13 cellular contexts compared by ENCODE assay signal in genomic region chr1:112625696-112626095, GRCh38. TPM values are rescaled to one million over a fixed set of nuclear protein-coding genes. Genes with fewer than 3 reads are reported as not detected.
A peak's percentile ranks its signal among the peaks of the same experiment; 100 is the strongest.
DNase-seq lines count a peak whose midpoint lies in the region; ATAC-seq, FAIRE-seq and TF ChIP-seq lines count a peak whose summit lies in the region.
"Had no signal": no experiment of that assay in that cellular context is flagged by ENCODE, and none has a peak within 500 bp of the region (broad histone marks: within the 10 kb centered on the region; RNA-seq: fewer than 3 reads in every experiment).

No MANE protein-coding gene starts in this region.

- no peak overlapping the region for H3K4me3 ChIP-seq in left ventricle myocardium inferior
- no peak overlapping the region for H3K4me3 ChIP-seq in kidney (ENCODE audit: low read length in 2 of 2)
- H3K4me3 ChIP-seq: BLaER1, vagina had no signal

- H3K27ac ChIP-seq in left ventricle myocardium inferior (replicated peaks) (no peak overlapping the region), kidney (ENCODE audit: low read depth in 2 of 2, low read length in 2 of 2) (no peak overlapping the region)
- H3K27ac ChIP-seq: BLaER1, vagina had no signal

- H3K27me3 ChIP-seq in left ventricle myocardium inferior (ENCODE audit: low read depth), result no peaks in the 10 kb centered on the region
- H3K27me3 ChIP-seq: BLaER1, vagina had no signal

- H3K36me3 ChIP-seq in left ventricle myocardium inferior (no peaks in the 10 kb centered on the region), kidney (ENCODE audit: control insufficient read depth in 1 of 2, insufficient read depth in 2 of 2, low read length in 2 of 2) (no peaks in the 10 kb centered on the region)
- H3K36me3 ChIP-seq: vagina had no signal

- DNase-seq in Right ventricle myocardium superior (no peak), left ventricle myocardium inferior (no peak), immature natural killer cell (no peak), GM19240 (ENCODE audit: insufficient read length, low spot score) (no peak), kidney (no peak), NK-92 (lab: John Stamatoyannopoulos, UW; ENCODE audit: unreplicated experiment) (no peak)
- no peak for DNase-seq in activated naive CD8-positive, alpha-beta T cell treated with anti-CD3 and anti-CD28 coated beads, Interleukin-2, amount 50 U/mL, for 24 hours
- DNase-seq: NCI-H446 treated with DMSO at 0.1 percent for 48 hours; stimulated activated CD4-positive, alpha-beta T cell treated with anti-CD3 and anti-CD28 coated beads, Interleukin-4, amount 100 ng/mL, for 4 hours had no signal

- no peak for FAIRE-seq in kidney (lab: Jason Lieb, UNC)

- no peaks in the 10 kb centered on the region for H3K9me3 ChIP-seq in left ventricle myocardium inferior (replicated peaks)
- H3K9me3 ChIP-seq in kidney (ENCODE audit: control insufficient read depth in 1 of 2, low read length in 2 of 2), result no peaks in the 10 kb centered on the region
- H3K9me3 ChIP-seq: BLaER1, vagina had no signal

- H3K36me3 Mint-ChIP-seq in activated naive CD8-positive, alpha-beta T cell treated with anti-CD3 and anti-CD28 coated beads, Interleukin-2, amount 50 U/mL, for 24 hours (ENCODE audit: low read depth), result peaks cover 63% of the 10 kb centered on the region
- peaks cover 0 to 5% (median 3%) of the 10 kb centered on the region in 3 donors for H3K36me3 Mint-ChIP-seq in immature natural killer cell

- H3K4me1 ChIP-seq in left ventricle myocardium inferior, result peaks cover 88% of the 10 kb centered on the region
- peaks cover 3 to 13% of the 10 kb centered on the region in 2 donors for H3K4me1 ChIP-seq in kidney (ENCODE audit: control insufficient read depth in 1 of 2, insufficient read depth in 1 of 2, low read depth in 1 of 2, low read length in 2 of 2)

- TF ChIP-seq CTCF in left ventricle myocardium inferior (IDR thresholded peaks at IDR 0.05; ENCODE audit: borderline replicate concordance), result no peak
- TF ChIP-seq CTCF in kidney (IDR thresholded peaks at IDR 0.05; ENCODE audit: borderline replicate concordance, extremely low read depth, insufficient read depth), result no peak

- H3K9me3 Mint-ChIP-seq in activated naive CD8-positive, alpha-beta T cell treated with anti-CD3 and anti-CD28 coated beads, Interleukin-2, amount 50 U/mL, for 24 hours, result no peaks in the 10 kb centered on the region
- H3K9me3 Mint-ChIP-seq in immature natural killer cell, result no peaks in the 10 kb centered on the region
- H3K9me3 Mint-ChIP-seq: T-helper 2 cell treated with Interferon-gamma antibody and Interleukin-4, amounts not matched to agents 5 μg/mL and 100 μg/mL, for 36 hours had no signal

- peaks cover 83% of the 10 kb centered on the region for H3K4me1 Mint-ChIP-seq in activated naive CD8-positive, alpha-beta T cell treated with anti-CD3 and anti-CD28 coated beads, Interleukin-2, amount 50 U/mL, for 24 hours
- H3K4me1 Mint-ChIP-seq in immature natural killer cell, result peaks cover 80 to 88% of the 10 kb centered on the region in 2 donors

- no peak overlapping the region for H3K4me3 Mint-ChIP-seq in activated naive CD8-positive, alpha-beta T cell treated with anti-CD3 and anti-CD28 coated beads, Interleukin-2, amount 50 U/mL, for 24 hours
- H3K4me3 Mint-ChIP-seq in immature natural killer cell, result peak overlapping the region in 1 of 5 donors; percentile 57
- H3K4me3 Mint-ChIP-seq: T-helper 2 cell treated with Interferon-gamma antibody and Interleukin-4, amounts not matched to agents 5 μg/mL and 100 μg/mL, for 36 hours had no signal

- H3K27me3 Mint-ChIP-seq in activated naive CD8-positive, alpha-beta T cell treated with anti-CD3 and anti-CD28 coated beads, Interleukin-2, amount 50 U/mL, for 24 hours, result no peaks in the 10 kb centered on the region
- H3K27me3 Mint-ChIP-seq in immature natural killer cell (ENCODE audit: low read depth in 3 of 3), result peaks cover 0 to 5% (median under 1%) of the 10 kb centered on the region in 3 donors

- ATAC-seq in Right ventricle myocardium superior (ENCODE audit: poor library complexity) (peak; percentile 28), GM21447 (IDR thresholded peaks at IDR 0.05; ENCODE audit: unreplicated experiment) (no peak)
- no peak for ATAC-seq in activated naive CD8-positive, alpha-beta T cell treated with anti-CD3 and anti-CD28 coated beads, Interleukin-2, amount 50 U/mL, for 24 hours

- intact Hi-C loops in Right ventricle myocardium superior (cut with DNase I) (loop anchor here (10.0 kb wide), 1 partner anchor 231 kb away; the partner anchor contains the start of gene CTTNBP2NL), left ventricle myocardium inferior (cut with micrococcal nuclease) (no loop called here), kidney (cut with DNase I) (no loop called here)

- no peak overlapping the region for H3K9ac ChIP-seq in kidney (ENCODE audit: low read length in 2 of 2)
- H3K9ac ChIP-seq: BLaER1 had no signal

- H3K27ac Mint-ChIP-seq in activated naive CD8-positive, alpha-beta T cell treated with anti-CD3 and anti-CD28 coated beads, Interleukin-2, amount 50 U/mL, for 24 hours, result peak overlapping the region; percentile 61
- peak overlapping the region; percentile 26 to 85 (median 75) for H3K27ac Mint-ChIP-seq in immature natural killer cell

RNA-seq across cellular contexts. Expression of gene CAPZA1, which starts 6.1 kb away (rescaled TPM):
- total RNA-seq in Right ventricle myocardium superior (20.7 TPM), left ventricle myocardium inferior (24.6 TPM), kidney (98.7 TPM)
- polyA plus RNA-seq in immature natural killer cell (100 to 1,000 TPM; 199 to 264 (median 207) TPM), kidney (ENCODE audit: insufficient read depth, low read depth, low replicate concordance) (40.3 TPM)

RNA-seq across cellular contexts. Expression of gene ST7L, which starts 6.8 kb away (rescaled TPM):
- total RNA-seq in Right ventricle myocardium superior (11.9 TPM), left ventricle myocardium inferior (12.6 TPM), kidney (20.6 TPM)
- polyA plus RNA-seq in immature natural killer cell (10 to 100 TPM in 2 of 3 donors, 1 to 10 TPM in 1; 8.4 to 15.2 (median 11.4) TPM), kidney (ENCODE audit: insufficient read depth, low read depth, low replicate concordance) (12.9 TPM)

RNA-seq across cellular contexts. Expression of gene MOV10, which starts 48.8 kb away (rescaled TPM):
- 10.4 TPM for total RNA-seq in Right ventricle myocardium superior
- total RNA-seq in left ventricle myocardium inferior, result 12.7 TPM
- 10 to 100 TPM; 20.6 to 52.7 (median 22.8) TPM for polyA plus RNA-seq in immature natural killer cell
- 62.5 TPM for total RNA-seq in kidney
- polyA plus RNA-seq in kidney (ENCODE audit: insufficient read depth, low read depth, low replicate concordance), result 60.6 TPM
